8 cellular contexts compared by ENCODE assay signal in genomic region chr1:9615316-9616063, GRCh38. TPM values are rescaled to one million over a fixed set of nuclear protein-coding genes. Genes with fewer than 3 reads are reported as not detected.
DNase-seq lines count a peak whose midpoint lies in the region; ATAC-seq and TF ChIP-seq lines count a peak whose summit lies in the region.

No MANE protein-coding gene starts in this region.

- H3K4me2 ChIP-seq in H9 (ENCODE audit: insufficient read depth, insufficient read length, low read length): no peak overlapping the region

- no peaks in the 10 kb centered on the region for H3K23me2 ChIP-seq in H9 (ENCODE audit: insufficient read length, low read depth, low read length, poor library complexity, severe bottlenecking)

- H3K4me1 Mint-ChIP-seq in CD4-positive, alpha-beta T cell (ENCODE audit: low read depth): no peaks in the 10 kb centered on the region
- H3K4me1 Mint-ChIP-seq in H9: peaks cover 0 to 3% of the 10 kb centered on the region in 2 experiments; a peak in 1 of 4 replicates

- H3K27me3 Mint-ChIP-seq in CD4-positive, alpha-beta T cell: peaks cover 5% of the 10 kb centered on the region
- peaks cover 7% of the 10 kb centered on the region for H3K27me3 Mint-ChIP-seq in H9 (ENCODE audit: low read depth)

- no peaks in the 10 kb centered on the region for H3K79me1 ChIP-seq in H9 (ENCODE audit: insufficient read depth, low read depth, low read length, poor library complexity, severe bottlenecking)

- no peak overlapping the region for H2AK5ac ChIP-seq in H9 (ENCODE audit: insufficient read length, low read length)

- H2BK120ac ChIP-seq in H9 (ENCODE audit: low read depth, low read length, poor library complexity, severe bottlenecking): no peak overlapping the region

- H2BK12ac ChIP-seq in H9 (ENCODE audit: insufficient read length, low read depth, low read length): no peak overlapping the region

- intact Hi-C loops in CD4-positive, alpha-beta T cell (cut with DNase I, micrococcal nuclease): loop anchor here in 1 of 2 experiments (1.0 kb wide), 1 partner anchor 252 kb away; no protein-coding TSS in a partner anchor

- no peaks in the 10 kb centered on the region for H4K20me1 ChIP-seq in H9 (ENCODE audit: control insufficient read depth, insufficient read depth, insufficient read length)

- POLR2A ChIA-PET in CD4-positive, alpha-beta T cell (lab: Charles Lee): interaction anchor here (0.8 to 1.2 kb wide), 4 partner anchors 14 to 253 kb away, joined by 3 to 4 read pairs (median 3); no protein-coding TSS in a partner anchor

- no peak overlapping the region for H3K4ac ChIP-seq in H9 (ENCODE audit: low read depth, low read length)

- no peak overlapping the region for H3K27ac ChIP-seq in CD4-positive, alpha-beta T cell (ENCODE audit: low read depth, low read length)
- H3K27ac ChIP-seq in H9 (ENCODE audit: insufficient read length, low read depth, low read length): no peak overlapping the region

- no peak overlapping the region for H2AFZ ChIP-seq in H9 (ENCODE audit: low read length)

- no peak overlapping the region for H3K23ac ChIP-seq in H9 (ENCODE audit: insufficient read length, low read depth, low read length)

- H3K9ac ChIP-seq in H9 (ENCODE audit: extremely low read depth, insufficient read length, low read length) (no peak overlapping the region), adipocyte (ENCODE audit: low read length) (no peak overlapping the region)

- WGBS in H9 (ENCODE audit: extremely low coverage, insufficient read length, low lambda C conversion rate): no CpG with 5 or more reads among the region's 16 CpGs

- no peak overlapping the region for H2BK5ac ChIP-seq in H9 (ENCODE audit: insufficient read length, low read length)

- no peak overlapping the region for H3K56ac ChIP-seq in H9 (ENCODE audit: insufficient read length, low read depth, low read length)

- no peak overlapping the region for H4K91ac ChIP-seq in H9 (ENCODE audit: insufficient read length, low read depth, low read length)

- no peak overlapping the region for H3K4me3 Mint-ChIP-seq in CD4-positive, alpha-beta T cell
- H3K4me3 Mint-ChIP-seq in H9: no peak overlapping the region; a peak in 1 of 5 replicates

- H3K79me2 ChIP-seq in H9 (ENCODE audit: insufficient read depth, low read length): no peaks in the 10 kb centered on the region

- no peak overlapping the region for H4K8ac ChIP-seq in H9 (replicated peaks; ENCODE audit: insufficient read length, low read depth, low read length)

- peak; percentile 81 for TF ChIP-seq CTCF in CD4-positive, alpha-beta T cell (IDR thresholded peaks at IDR 0.05)
- TF ChIP-seq CTCF in H9 (conservative IDR thresholded peaks at IDR 0.05): peak; percentile 89

- H3K9me3 ChIP-seq in CD4-positive, alpha-beta T cell (ENCODE audit: control insufficient read depth, low read length): no peaks in the 10 kb centered on the region
- H3K9me3 ChIP-seq in H9 (ENCODE audit: control insufficient read depth, low read depth, low read length) (no peaks in the 10 kb centered on the region), adipocyte (ENCODE audit: control insufficient read depth, low read length) (no peaks in the 10 kb centered on the region)

- no peak overlapping the region for H3T11ph ChIP-seq in H9 (ENCODE audit: low read length)

- no peak overlapping the region for H3K14ac ChIP-seq in H9 (ENCODE audit: insufficient read depth, low read length)

- no peaks in the 10 kb centered on the region for H3K9me3 Mint-ChIP-seq in CD4-positive, alpha-beta T cell
- no peaks in the 10 kb centered on the region for H3K9me3 Mint-ChIP-seq in H9

- CTCF ChIA-PET in CD4-positive, alpha-beta T cell (lab: Charles Lee): interaction anchor here (0.6 to 1.4 kb wide), 11 partner anchors 11 to 295 kb away, joined by 3 to 7 read pairs (median 4); no protein-coding TSS in a partner anchor

- H3K36me3 ChIP-seq in adipocyte (ENCODE audit: control insufficient read depth, insufficient read depth, low read length, severe bottlenecking): peaks cover 19% of the 10 kb centered on the region

- peak; percentile 92 for ATAC-seq in CD4-positive, alpha-beta T cell (ENCODE audit: poor library complexity)
- no peak for ATAC-seq in HG03571 (IDR thresholded peaks at IDR 0.05; ENCODE audit: unreplicated experiment)

- no peak overlapping the region for H2BK15ac ChIP-seq in H9 (ENCODE audit: low read depth, low read length)

- H3K27me3 ChIP-seq in CD4-positive, alpha-beta T cell (ENCODE audit: control insufficient read depth, insufficient read depth, low read length): no peaks in the 10 kb centered on the region
- no peaks in the 10 kb centered on the region for H3K27me3 ChIP-seq in H9 (ENCODE audit: insufficient read depth, low read length)
- peaks cover 6% of the 10 kb centered on the region for H3K27me3 ChIP-seq in adipocyte (replicated peaks; ENCODE audit: control insufficient read depth, insufficient read depth, low read length)

- no peaks in the 10 kb centered on the region for H3K4me1 ChIP-seq in H9 (ENCODE audit: insufficient read depth, low read length)
- no peaks in the 10 kb centered on the region for H3K4me1 ChIP-seq in adipocyte (ENCODE audit: control insufficient read depth, insufficient read depth, low read length)

- no peaks in the 10 kb centered on the region for H3K36me3 Mint-ChIP-seq in CD4-positive, alpha-beta T cell (ENCODE audit: low read depth)
- H3K36me3 Mint-ChIP-seq in H9 (ENCODE audit: insufficient read depth in 1 of 3, low read depth in 3 of 3): peaks cover 3 to 15% (median 14%) of the 10 kb centered on the region in 3 experiments; a peak in 5 of 7 replicates

- H3K4me3 ChIP-seq in adipocyte (ENCODE audit: low read length): no peak overlapping the region

- no peak overlapping the region for H4K5ac ChIP-seq in H9 (ENCODE audit: insufficient read length, low read depth, low read length)

- DNase-seq in CD4-positive, alpha-beta T cell: peak; percentile 42 to 63 (median 52)
- DNase-seq in H9 (peak; percentile 84), SKM-1 (lab: John Stamatoyannopoulos, UW; ENCODE audit: unreplicated experiment) (peak; percentile 26), adipocyte (ENCODE audit: low read depth) (peak; percentile 39), iPS-NIHi7 (ENCODE audit: extremely low spot score) (peak; percentile 87), NCI-H1092 (lab: John Stamatoyannopoulos, UW) (no peak)
- DNase-seq in stimulated activated CD8-positive, alpha-beta memory T cell treated with anti-CD3 and anti-CD28 coated beads, Interleukin-4, amount 100 ng/mL, for 24 hours (ENCODE audit: low read depth): peak; percentile 47

- no peak overlapping the region for H2BK20ac ChIP-seq in H9 (ENCODE audit: low read depth, low read length, poor library complexity, severe bottlenecking)

- H3K27ac Mint-ChIP-seq in CD4-positive, alpha-beta T cell: no peak overlapping the region
- peak overlapping the region in 1 of 3 experiments; percentile 61; a peak in 1 of 7 replicates for H3K27ac Mint-ChIP-seq in H9

- H3K18ac ChIP-seq in H9 (ENCODE audit: insufficient read length, low read depth, low read length): no peak overlapping the region

RNA-seq across cellular contexts. Expression of gene TMEM201, which starts 26.8 kb away (rescaled TPM):
- total RNA-seq in CD4-positive, alpha-beta T cell: 1 to 10 TPM; 9.1 to 9.2 TPM
- 31.0 and 31.3 TPM in 2 replicates for total RNA-seq in H9 (2021)

RNA-seq across cellular contexts. Expression of gene PIK3CD, which starts 36.0 kb away (rescaled TPM):
- total RNA-seq in CD4-positive, alpha-beta T cell: 100 to 1,000 TPM; 202 to 213 TPM
- 10.0 and 10.6 TPM in 2 replicates for total RNA-seq in H9 (2021)

Comparison
In these comparisons a context has a peak if more than half of its experiments do, and no peak if none do; other contexts are left out.
1. RNA of gene PIK3CD, which starts 36.0 kb away (total RNA-seq): 202 to 213 TPM in CD4-positive, alpha-beta T cell; 10.0 to 10.6 TPM in H9; every median in the first group is over 10 times any median in the second.